In genomic region chr2:222024934-222025890, GRCh38 we compare ENCODE assay signal across 8 cellular contexts.
DNase-seq lines count a peak whose midpoint lies in the region; ATAC-seq, FAIRE-seq and TF ChIP-seq lines count a peak whose summit lies in the region.

No MANE protein-coding gene starts in this region.

- POLR2A ChIA-PET in A549 (lab: Yijun Ruan, JAX): no interaction called here

- no peak for TF ChIP-seq POLR2A in A549 (IDR thresholded peaks at IDR 0.05; ENCODE audit: low read length)

- H3K4me1 Mint-ChIP-seq in astrocyte (ENCODE audit: low read depth, unreplicated experiment): peaks cover 2% of the 10 kb centered on the region
- peaks cover 2% of the 10 kb centered on the region for H3K4me1 Mint-ChIP-seq in activated T-cell treated with anti-CD3 and anti-CD28 coated beads, Interleukin-2, amount 50 U/mL, for 4 hours (ENCODE audit: low read depth)

- peaks cover 6% of the 10 kb centered on the region for H3K27me3 Mint-ChIP-seq in astrocyte (ENCODE audit: low read depth, unreplicated experiment)
- H3K27me3 Mint-ChIP-seq in activated T-cell treated with anti-CD3 and anti-CD28 coated beads, Interleukin-2, amount 50 U/mL, for 4 hours (ENCODE audit: low read depth): no peaks in the 10 kb centered on the region

- H3K4me2 ChIP-seq in A549: peak overlapping the region; percentile 29; the same call in 1 of the 3 replicates
- H3K4me2 ChIP-seq in astrocyte (ENCODE audit: low read length): no peak overlapping the region

- peaks cover 6% of the 10 kb centered on the region for H3K27me3 ChIP-seq in astrocyte (ENCODE audit: insufficient read depth, low read length)

- TF ChIP-seq CTCF in A549 (IDR thresholded peaks at IDR 0.05) (peak; percentile 75), astrocyte (IDR thresholded peaks at IDR 0.05; ENCODE audit: insufficient read depth, low read depth, low read length) (peak; percentile 71)

- no peak overlapping the region for H3K9ac ChIP-seq in astrocyte (ENCODE audit: low read length)

- no peaks in the 10 kb centered on the region for H3K36me3 ChIP-seq in astrocyte (ENCODE audit: insufficient read depth, low read length)

- DNase-seq in A549 (ENCODE audit: low read depth in 1 of 2, low spot score in 1 of 2) (peak; percentile 8 to 57), NCI-H2081 (lab: John Stamatoyannopoulos, UW) (peak; percentile 57 to 66), astrocyte (ENCODE audit: low read depth) (peak; percentile 35), inferior parietal cortex (ENCODE audit: extremely low spot score) (peak; percentile 59), OCI-M2 (lab: John Stamatoyannopoulos, UW; ENCODE audit: unreplicated experiment) (no peak)
- DNase-seq in activated T-cell treated with anti-CD3 and anti-CD28 coated beads, Interleukin-2, amount 50 U/mL, for 4 hours: no peak
- DNase-seq in central memory CD4-positive, alpha-beta T cell: no peak

- no peaks in the 10 kb centered on the region for H3K4me1 ChIP-seq in A549
- H3K4me1 ChIP-seq in astrocyte (ENCODE audit: insufficient read depth, low read length): no peaks in the 10 kb centered on the region

- H3K36me3 Mint-ChIP-seq in astrocyte (ENCODE audit: low read depth, unreplicated experiment): peaks cover 1% of the 10 kb centered on the region
- no peaks in the 10 kb centered on the region for H3K36me3 Mint-ChIP-seq in activated T-cell treated with anti-CD3 and anti-CD28 coated beads, Interleukin-2, amount 50 U/mL, for 4 hours (ENCODE audit: insufficient read depth)

- 37% methylated on average over 8 of the region's 8 CpGs for WGBS in A549 (ENCODE audit: missing lambda C conversion rate)

- TF ChIP-seq RAD21 in A549 (conservative IDR thresholded peaks at IDR 0.05 in 1 of 2, IDR thresholded peaks at IDR 0.05 in 1 of 2): peak; percentile 64 to 67

- no peaks in the 10 kb centered on the region for H4K20me1 ChIP-seq in astrocyte (ENCODE audit: insufficient read depth, low read length)

- FAIRE-seq in A549 (lab: Jason Lieb, UNC): no peak
- no peak for FAIRE-seq in astrocyte (lab: Jason Lieb, UNC)

- H3K27ac Mint-ChIP-seq in astrocyte (ENCODE audit: unreplicated experiment): no peak overlapping the region

- peaks cover 5% of the 10 kb centered on the region for H3K9me3 Mint-ChIP-seq in astrocyte (ENCODE audit: unreplicated experiment)
- H3K9me3 Mint-ChIP-seq in activated T-cell treated with anti-CD3 and anti-CD28 coated beads, Interleukin-2, amount 50 U/mL, for 4 hours: no peaks in the 10 kb centered on the region

- no peak overlapping the region for H3K4me3 ChIP-seq in A549
- no peak overlapping the region for H3K4me3 ChIP-seq in astrocyte (ENCODE audit: insufficient read depth, low read depth, low read length)

- no peak overlapping the region for H3K4me3 Mint-ChIP-seq in astrocyte (ENCODE audit: unreplicated experiment)
- H3K4me3 Mint-ChIP-seq in activated T-cell treated with anti-CD3 and anti-CD28 coated beads, Interleukin-2, amount 50 U/mL, for 4 hours: no peak overlapping the region

- H3K79me2 ChIP-seq in astrocyte (ENCODE audit: insufficient read depth, low read length): no peaks in the 10 kb centered on the region

- H3K27ac ChIP-seq in A549: no peak overlapping the region
- H3K27ac ChIP-seq in astrocyte (ENCODE audit: low read depth, low read length): no peak overlapping the region

- no peak overlapping the region for H2AFZ ChIP-seq in astrocyte (ENCODE audit: low read depth, low read length)

- H3K9me3 ChIP-seq in A549 (no peaks in the 10 kb centered on the region; the same call in 2 of the 3 replicates), astrocyte (ENCODE audit: insufficient read depth, low read depth, low read length) (no peaks in the 10 kb centered on the region)

- peak; percentile 80 to 81; a peak in 5 of 6 replicates for ATAC-seq in A549
- peak; percentile 46 for ATAC-seq in GM18502 (IDR thresholded peaks at IDR 0.05; ENCODE audit: poor library complexity, unreplicated experiment)
- ATAC-seq in activated T-cell treated with anti-CD3 and anti-CD28 coated beads, Interleukin-2, amount 50 U/mL, for 4 hours: no peak

- no peak for TF ChIP-seq EP300 in A549 (IDR thresholded peaks at IDR 0.05)

- CTCF ChIA-PET in A549 (lab: Yijun Ruan, JAX): interaction anchor here (0.7 to 3.5 kb wide), 20 partner anchors 9 to 614 kb away, joined by 3 to 20 read pairs (median 4); no protein-coding TSS in a partner anchor

TF ChIP-seq in A549, 52 proteins besides CTCF, POLR2A, EP300 and RAD21:
- peak; percentile 41; the same call in 2 of the 3 replicates for TF ChIP-seq SMC3 (IDR thresholded peaks at IDR 0.05)
- TF ChIP-seq RCOR1 (IDR thresholded peaks at IDR 0.05; ENCODE audit: low read depth, low read length): no peak
- no peak for TF ChIP-seq ZNF302 (CRISPR knock-in tag; IDR thresholded peaks at IDR 0.05)
- TF ChIP-seq FOXS1 (CRISPR knock-in tag; IDR thresholded peaks at IDR 0.05): no peak

Comparison
In these comparisons a context has a peak if more than half of its experiments do, and no peak if none do; other contexts are left out.
1. ATAC-seq: peak in A549 (2 of 2) and GM18502 (single experiment); none in activated T-cell treated with anti-CD3 and anti-CD28 coated beads, Interleukin-2, amount 50 U/mL, for 4 hours (0 of 2).
2. DNase-seq: peak in A549 (2 of 2), NCI-H2081 (2 of 2), astrocyte (single experiment) and inferior parietal cortex (single experiment); none in OCI-M2 (single experiment), activated T-cell treated with anti-CD3 and anti-CD28 coated beads, Interleukin-2, amount 50 U/mL, for 4 hours (single experiment) and central memory CD4-positive, alpha-beta T cell (single experiment).